ENCODE assay signal across 8 cellular contexts in the genomic region with DNA sequence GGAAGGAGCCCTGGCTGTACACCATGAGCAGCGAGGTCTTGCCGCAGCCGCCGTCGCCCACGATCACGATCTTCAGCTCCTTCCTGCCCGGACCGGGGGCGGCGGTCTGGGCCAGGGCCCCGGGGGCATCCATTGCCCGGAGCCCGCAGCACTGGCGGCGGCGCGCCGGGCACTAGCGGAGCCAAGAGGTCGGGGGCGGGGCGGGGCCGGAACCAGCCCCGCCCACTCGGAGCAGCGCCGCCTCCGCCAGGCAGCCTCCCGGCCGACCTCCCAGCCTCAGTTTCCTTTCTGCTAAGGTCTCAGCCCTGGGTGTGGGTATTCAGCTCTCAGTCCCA. TPM values are rescaled to one million over a fixed set of nuclear protein-coding genes. Genes with fewer than 3 reads are reported as not detected.
DNase-seq lines count a peak whose midpoint lies in the region; ATAC-seq and TF ChIP-seq lines count a peak whose summit lies in the region.

A gene with protein sequence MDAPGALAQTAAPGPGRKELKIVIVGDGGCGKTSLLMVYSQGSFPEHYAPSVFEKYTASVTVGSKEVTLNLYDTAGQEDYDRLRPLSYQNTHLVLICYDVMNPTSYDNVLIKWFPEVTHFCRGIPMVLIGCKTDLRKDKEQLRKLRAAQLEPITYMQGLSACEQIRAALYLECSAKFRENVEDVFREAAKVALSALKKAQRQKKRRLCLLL (minus strand): TSS at position 188 of the 335 bp plus-strand sequence. CDS start 55 bp downstream, at position 133.

- H3K4me3 ChIP-seq in Loucy (ENCODE audit: low read length, poor library complexity, severe bottlenecking) (peak within 1 kb of the TSS; percentile 94), psoas muscle (peak within 1 kb of the TSS; percentile 86)

- intact Hi-C loops in Right ventricle myocardium superior (cut with DNase I) (loop anchor here (5.0 kb wide), 1 partner anchor 96 kb away; no protein-coding TSS in a partner anchor), psoas muscle (cut with DNase I) (loop anchor here in 1 of 2 donors (5.0 kb wide), 1 partner anchor 96 kb away; no protein-coding TSS in a partner anchor)

- H3K36me3 ChIP-seq in Loucy (ENCODE audit: insufficient read depth, low read length) (0 out of 2 replicates have a peak, but pooled peaks cover 1% of the 10 kb centered on the region), psoas muscle (ENCODE audit: insufficient read depth in 1 of 2, low read depth in 1 of 2) (peaks cover 0 to 14% of the 10 kb centered on the region in 2 donors)

- WGBS in psoas muscle, 3 donors, result 3 to 5% (median 3%) methylated on average over 18 to 31 of the region's 31 CpGs

- H3K4me2 ChIP-seq in Loucy (ENCODE audit: low read depth, low read length, poor library complexity, severe bottlenecking), result peak within 1 kb of the TSS; percentile 95

- peaks cover 9% of the 10 kb centered on the region; the same call in 1 of the 2 replicates for H3F3A ChIP-seq in Loucy (ENCODE audit: low read depth)

- H3K9ac ChIP-seq in Loucy (ENCODE audit: low read depth, low read length, poor library complexity, severe bottlenecking), result peak within 1 kb of the TSS; percentile 95

- DNase-seq in ELR (ENCODE audit: low read depth) (peak; percentile 45), activated gamma-delta T cell treated with Interleukin-2 at 50 U/mL for 16 hours (peak; percentile 63), Right ventricle myocardium superior (peak; percentile 74), psoas muscle (no peak), HuH-7 (ENCODE audit: low spot score) (no peak), midbrain (lab: John Stamatoyannopoulos, UW) (no peak)

- TF ChIP-seq CTCF in Loucy (conservative IDR thresholded peaks at IDR 0.05; ENCODE audit: low read length), result no peak
- no peak for TF ChIP-seq CTCF in psoas muscle (IDR thresholded peaks at IDR 0.05)

- H2AFZ ChIP-seq in Loucy (ENCODE audit: low read length), result peak within 1 kb of the TSS; percentile 76

- ATAC-seq in GM21717 (IDR thresholded peaks at IDR 0.05; ENCODE audit: unreplicated experiment) (peak; percentile 16), Right ventricle myocardium superior (ENCODE audit: poor library complexity) (peak; percentile 42), psoas muscle (no peak)

- no peaks in the 10 kb centered on the region for H3K9me2 ChIP-seq in Loucy (replicated peaks; ENCODE audit: low read depth, low read length)

- H4K20me1 ChIP-seq in Loucy (ENCODE audit: insufficient read depth, low read length, poor library complexity, severe bottlenecking), result peaks cover 51% of the 10 kb centered on the region

- peaks cover 50% of the 10 kb centered on the region for H3K4me1 ChIP-seq in Loucy (ENCODE audit: insufficient read depth, low read length, poor library complexity, severe bottlenecking)
- peaks cover 46% of the 10 kb centered on the region for H3K4me1 ChIP-seq in psoas muscle

- peak within 1 kb of the TSS; percentile 100 for H3K27ac ChIP-seq in psoas muscle

- peaks cover 71% of the 10 kb centered on the region for H3K79me2 ChIP-seq in Loucy (ENCODE audit: insufficient read depth, low read length)

- H3K27me3 ChIP-seq in Loucy (ENCODE audit: insufficient read depth, low read length, poor library complexity, severe bottlenecking) (no peaks in the 10 kb centered on the region), psoas muscle (ENCODE audit: insufficient read depth in 3 of 3, low read length in 2 of 3) (no peaks in the 10 kb centered on the region)

- H3K9me3 ChIP-seq in Loucy (ENCODE audit: insufficient read depth, low read depth, low read length) (no peaks in the 10 kb centered on the region), psoas muscle (no peaks in the 10 kb centered on the region)

RNA-seq across cellular contexts. Expression of the gene that starts here (rescaled TPM):
- total RNA-seq in Right ventricle myocardium superior (41.8 TPM), psoas muscle (1 to 10 TPM; 3.3 to 4.8 (median 3.9) TPM)
- 1 to 10 TPM; 1.4 to 4.3 (median 1.6) TPM for polyA plus RNA-seq in psoas muscle

Comparison
In these comparisons a context has a peak if more than half of its experiments do, and no peak if none do; other contexts are left out.
1. DNase-seq: peak in ELR (single experiment), activated gamma-delta T cell treated with Interleukin-2 at 50 U/mL for 16 hours (single experiment) and Right ventricle myocardium superior (single experiment); none in psoas muscle (0 of 2), HuH-7 (single experiment) and midbrain (single experiment).
2. ATAC-seq: peak in GM21717 (single experiment) and Right ventricle myocardium superior (single experiment); none in psoas muscle (0 of 4).